1 cellular context compared by ENCODE assay signal in the genomic region with DNA sequence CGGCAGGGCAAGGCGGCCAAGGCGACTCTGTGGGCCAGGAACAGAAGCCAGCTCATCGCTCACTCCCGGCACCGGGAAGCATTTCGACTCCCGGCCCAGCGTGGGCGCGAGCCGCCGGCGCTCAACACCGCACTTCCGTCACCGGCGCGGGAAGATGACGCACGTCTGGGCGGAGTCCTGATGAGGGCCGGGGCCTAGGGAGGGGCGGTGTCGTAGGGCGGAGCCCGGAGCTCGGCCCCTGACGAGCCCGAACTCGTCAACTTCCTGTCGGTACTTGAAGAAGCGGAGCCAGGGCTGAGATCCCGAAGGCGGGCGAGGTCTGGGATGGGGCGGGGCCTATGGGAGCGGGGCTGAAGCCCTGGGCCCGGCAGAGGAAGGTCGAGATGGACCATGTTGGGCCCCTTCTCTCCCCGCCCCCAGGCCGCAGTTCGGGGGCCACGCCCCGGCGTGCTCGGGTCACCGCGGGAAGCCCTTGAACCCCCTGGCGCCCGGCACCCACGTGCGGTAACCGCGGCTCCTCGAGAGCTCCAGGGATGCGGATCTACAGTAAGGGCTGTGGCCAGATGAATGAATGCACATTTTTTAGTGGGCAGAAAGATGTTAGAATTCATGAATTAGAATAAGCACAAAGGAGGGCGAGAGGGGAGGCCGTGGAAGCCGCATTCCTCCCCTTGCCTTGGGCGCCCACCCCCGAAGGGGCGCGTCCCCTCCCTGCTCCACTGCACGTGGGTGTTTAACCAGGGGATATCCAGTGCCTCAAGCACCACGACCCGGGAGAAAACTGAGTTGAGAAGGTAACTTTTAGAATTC.
TF ChIP-seq lines count a peak whose summit lies in the region.

A gene with protein sequence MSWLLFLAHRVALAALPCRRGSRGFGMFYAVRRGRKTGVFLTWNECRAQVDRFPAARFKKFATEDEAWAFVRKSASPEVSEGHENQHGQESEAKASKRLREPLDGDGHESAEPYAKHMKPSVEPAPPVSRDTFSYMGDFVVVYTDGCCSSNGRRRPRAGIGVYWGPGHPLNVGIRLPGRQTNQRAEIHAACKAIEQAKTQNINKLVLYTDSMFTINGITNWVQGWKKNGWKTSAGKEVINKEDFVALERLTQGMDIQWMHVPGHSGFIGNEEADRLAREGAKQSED (minus strand): TSS at position 129 of the 810 bp plus-strand sequence. CDS start 73 bp downstream, at position 56.

TF ChIP-seq in K562, 482 proteins besides CTCF, POLR2A, EP300 and RAD21 (continued from another document and continues in another):
- TF ChIP-seq, protein P1, sequence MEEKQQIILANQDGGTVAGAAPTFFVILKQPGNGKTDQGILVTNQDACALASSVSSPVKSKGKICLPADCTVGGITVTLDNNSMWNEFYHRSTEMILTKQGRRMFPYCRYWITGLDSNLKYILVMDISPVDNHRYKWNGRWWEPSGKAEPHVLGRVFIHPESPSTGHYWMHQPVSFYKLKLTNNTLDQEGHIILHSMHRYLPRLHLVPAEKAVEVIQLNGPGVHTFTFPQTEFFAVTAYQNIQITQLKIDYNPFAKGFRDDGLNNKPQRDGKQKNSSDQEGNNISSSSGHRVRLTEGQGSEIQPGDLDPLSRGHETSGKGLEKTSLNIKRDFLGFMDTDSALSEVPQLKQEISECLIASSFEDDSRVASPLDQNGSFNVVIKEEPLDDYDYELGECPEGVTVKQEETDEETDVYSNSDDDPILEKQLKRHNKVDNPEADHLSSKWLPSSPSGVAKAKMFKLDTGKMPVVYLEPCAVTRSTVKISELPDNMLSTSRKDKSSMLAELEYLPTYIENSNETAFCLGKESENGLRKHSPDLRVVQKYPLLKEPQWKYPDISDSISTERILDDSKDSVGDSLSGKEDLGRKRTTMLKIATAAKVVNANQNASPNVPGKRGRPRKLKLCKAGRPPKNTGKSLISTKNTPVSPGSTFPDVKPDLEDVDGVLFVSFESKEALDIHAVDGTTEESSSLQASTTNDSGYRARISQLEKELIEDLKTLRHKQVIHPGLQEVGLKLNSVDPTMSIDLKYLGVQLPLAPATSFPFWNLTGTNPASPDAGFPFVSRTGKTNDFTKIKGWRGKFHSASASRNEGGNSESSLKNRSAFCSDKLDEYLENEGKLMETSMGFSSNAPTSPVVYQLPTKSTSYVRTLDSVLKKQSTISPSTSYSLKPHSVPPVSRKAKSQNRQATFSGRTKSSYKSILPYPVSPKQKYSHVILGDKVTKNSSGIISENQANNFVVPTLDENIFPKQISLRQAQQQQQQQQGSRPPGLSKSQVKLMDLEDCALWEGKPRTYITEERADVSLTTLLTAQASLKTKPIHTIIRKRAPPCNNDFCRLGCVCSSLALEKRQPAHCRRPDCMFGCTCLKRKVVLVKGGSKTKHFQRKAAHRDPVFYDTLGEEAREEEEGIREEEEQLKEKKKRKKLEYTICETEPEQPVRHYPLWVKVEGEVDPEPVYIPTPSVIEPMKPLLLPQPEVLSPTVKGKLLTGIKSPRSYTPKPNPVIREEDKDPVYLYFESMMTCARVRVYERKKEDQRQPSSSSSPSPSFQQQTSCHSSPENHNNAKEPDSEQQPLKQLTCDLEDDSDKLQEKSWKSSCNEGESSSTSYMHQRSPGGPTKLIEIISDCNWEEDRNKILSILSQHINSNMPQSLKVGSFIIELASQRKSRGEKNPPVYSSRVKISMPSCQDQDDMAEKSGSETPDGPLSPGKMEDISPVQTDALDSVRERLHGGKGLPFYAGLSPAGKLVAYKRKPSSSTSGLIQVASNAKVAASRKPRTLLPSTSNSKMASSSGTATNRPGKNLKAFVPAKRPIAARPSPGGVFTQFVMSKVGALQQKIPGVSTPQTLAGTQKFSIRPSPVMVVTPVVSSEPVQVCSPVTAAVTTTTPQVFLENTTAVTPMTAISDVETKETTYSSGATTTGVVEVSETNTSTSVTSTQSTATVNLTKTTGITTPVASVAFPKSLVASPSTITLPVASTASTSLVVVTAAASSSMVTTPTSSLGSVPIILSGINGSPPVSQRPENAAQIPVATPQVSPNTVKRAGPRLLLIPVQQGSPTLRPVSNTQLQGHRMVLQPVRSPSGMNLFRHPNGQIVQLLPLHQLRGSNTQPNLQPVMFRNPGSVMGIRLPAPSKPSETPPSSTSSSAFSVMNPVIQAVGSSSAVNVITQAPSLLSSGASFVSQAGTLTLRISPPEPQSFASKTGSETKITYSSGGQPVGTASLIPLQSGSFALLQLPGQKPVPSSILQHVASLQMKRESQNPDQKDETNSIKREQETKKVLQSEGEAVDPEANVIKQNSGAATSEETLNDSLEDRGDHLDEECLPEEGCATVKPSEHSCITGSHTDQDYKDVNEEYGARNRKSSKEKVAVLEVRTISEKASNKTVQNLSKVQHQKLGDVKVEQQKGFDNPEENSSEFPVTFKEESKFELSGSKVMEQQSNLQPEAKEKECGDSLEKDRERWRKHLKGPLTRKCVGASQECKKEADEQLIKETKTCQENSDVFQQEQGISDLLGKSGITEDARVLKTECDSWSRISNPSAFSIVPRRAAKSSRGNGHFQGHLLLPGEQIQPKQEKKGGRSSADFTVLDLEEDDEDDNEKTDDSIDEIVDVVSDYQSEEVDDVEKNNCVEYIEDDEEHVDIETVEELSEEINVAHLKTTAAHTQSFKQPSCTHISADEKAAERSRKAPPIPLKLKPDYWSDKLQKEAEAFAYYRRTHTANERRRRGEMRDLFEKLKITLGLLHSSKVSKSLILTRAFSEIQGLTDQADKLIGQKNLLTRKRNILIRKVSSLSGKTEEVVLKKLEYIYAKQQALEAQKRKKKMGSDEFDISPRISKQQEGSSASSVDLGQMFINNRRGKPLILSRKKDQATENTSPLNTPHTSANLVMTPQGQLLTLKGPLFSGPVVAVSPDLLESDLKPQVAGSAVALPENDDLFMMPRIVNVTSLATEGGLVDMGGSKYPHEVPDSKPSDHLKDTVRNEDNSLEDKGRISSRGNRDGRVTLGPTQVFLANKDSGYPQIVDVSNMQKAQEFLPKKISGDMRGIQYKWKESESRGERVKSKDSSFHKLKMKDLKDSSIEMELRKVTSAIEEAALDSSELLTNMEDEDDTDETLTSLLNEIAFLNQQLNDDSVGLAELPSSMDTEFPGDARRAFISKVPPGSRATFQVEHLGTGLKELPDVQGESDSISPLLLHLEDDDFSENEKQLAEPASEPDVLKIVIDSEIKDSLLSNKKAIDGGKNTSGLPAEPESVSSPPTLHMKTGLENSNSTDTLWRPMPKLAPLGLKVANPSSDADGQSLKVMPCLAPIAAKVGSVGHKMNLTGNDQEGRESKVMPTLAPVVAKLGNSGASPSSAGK (IDR thresholded peaks at IDR 0.05) = peak; percentile 98
- no peak for TF ChIP-seq ZBTB17 (CRISPR knock-in tag; IDR thresholded peaks at IDR 0.05)
- TF ChIP-seq NCOA1 (IDR thresholded peaks at IDR 0.05; ENCODE audit: low read depth) = no peak; the same call in none of the 2 replicates
- peak; percentile 82 for TF ChIP-seq HCFC1 (IDR thresholded peaks at IDR 0.05; ENCODE audit: low read depth, low read length)
- no peak for TF ChIP-seq TSC22D4 (tag; IDR thresholded peaks at IDR 0.05)
- no peak for TF ChIP-seq ZNF23 (CRISPR knock-in tag; IDR thresholded peaks at IDR 0.05)
- no peak for TF ChIP-seq CAMTA2 (CRISPR knock-in tag; conservative IDR thresholded peaks at IDR 0.05)
- TF ChIP-seq MTA2 (IDR thresholded peaks at IDR 0.05; ENCODE audit: low read depth) = no peak
- no peak for TF ChIP-seq RFX1 (IDR thresholded peaks at IDR 0.05)
- TF ChIP-seq STAG1 (CRISPR knock-in tag; IDR thresholded peaks at IDR 0.05; ENCODE audit: borderline replicate concordance) = no peak
- TF ChIP-seq, protein P2, sequence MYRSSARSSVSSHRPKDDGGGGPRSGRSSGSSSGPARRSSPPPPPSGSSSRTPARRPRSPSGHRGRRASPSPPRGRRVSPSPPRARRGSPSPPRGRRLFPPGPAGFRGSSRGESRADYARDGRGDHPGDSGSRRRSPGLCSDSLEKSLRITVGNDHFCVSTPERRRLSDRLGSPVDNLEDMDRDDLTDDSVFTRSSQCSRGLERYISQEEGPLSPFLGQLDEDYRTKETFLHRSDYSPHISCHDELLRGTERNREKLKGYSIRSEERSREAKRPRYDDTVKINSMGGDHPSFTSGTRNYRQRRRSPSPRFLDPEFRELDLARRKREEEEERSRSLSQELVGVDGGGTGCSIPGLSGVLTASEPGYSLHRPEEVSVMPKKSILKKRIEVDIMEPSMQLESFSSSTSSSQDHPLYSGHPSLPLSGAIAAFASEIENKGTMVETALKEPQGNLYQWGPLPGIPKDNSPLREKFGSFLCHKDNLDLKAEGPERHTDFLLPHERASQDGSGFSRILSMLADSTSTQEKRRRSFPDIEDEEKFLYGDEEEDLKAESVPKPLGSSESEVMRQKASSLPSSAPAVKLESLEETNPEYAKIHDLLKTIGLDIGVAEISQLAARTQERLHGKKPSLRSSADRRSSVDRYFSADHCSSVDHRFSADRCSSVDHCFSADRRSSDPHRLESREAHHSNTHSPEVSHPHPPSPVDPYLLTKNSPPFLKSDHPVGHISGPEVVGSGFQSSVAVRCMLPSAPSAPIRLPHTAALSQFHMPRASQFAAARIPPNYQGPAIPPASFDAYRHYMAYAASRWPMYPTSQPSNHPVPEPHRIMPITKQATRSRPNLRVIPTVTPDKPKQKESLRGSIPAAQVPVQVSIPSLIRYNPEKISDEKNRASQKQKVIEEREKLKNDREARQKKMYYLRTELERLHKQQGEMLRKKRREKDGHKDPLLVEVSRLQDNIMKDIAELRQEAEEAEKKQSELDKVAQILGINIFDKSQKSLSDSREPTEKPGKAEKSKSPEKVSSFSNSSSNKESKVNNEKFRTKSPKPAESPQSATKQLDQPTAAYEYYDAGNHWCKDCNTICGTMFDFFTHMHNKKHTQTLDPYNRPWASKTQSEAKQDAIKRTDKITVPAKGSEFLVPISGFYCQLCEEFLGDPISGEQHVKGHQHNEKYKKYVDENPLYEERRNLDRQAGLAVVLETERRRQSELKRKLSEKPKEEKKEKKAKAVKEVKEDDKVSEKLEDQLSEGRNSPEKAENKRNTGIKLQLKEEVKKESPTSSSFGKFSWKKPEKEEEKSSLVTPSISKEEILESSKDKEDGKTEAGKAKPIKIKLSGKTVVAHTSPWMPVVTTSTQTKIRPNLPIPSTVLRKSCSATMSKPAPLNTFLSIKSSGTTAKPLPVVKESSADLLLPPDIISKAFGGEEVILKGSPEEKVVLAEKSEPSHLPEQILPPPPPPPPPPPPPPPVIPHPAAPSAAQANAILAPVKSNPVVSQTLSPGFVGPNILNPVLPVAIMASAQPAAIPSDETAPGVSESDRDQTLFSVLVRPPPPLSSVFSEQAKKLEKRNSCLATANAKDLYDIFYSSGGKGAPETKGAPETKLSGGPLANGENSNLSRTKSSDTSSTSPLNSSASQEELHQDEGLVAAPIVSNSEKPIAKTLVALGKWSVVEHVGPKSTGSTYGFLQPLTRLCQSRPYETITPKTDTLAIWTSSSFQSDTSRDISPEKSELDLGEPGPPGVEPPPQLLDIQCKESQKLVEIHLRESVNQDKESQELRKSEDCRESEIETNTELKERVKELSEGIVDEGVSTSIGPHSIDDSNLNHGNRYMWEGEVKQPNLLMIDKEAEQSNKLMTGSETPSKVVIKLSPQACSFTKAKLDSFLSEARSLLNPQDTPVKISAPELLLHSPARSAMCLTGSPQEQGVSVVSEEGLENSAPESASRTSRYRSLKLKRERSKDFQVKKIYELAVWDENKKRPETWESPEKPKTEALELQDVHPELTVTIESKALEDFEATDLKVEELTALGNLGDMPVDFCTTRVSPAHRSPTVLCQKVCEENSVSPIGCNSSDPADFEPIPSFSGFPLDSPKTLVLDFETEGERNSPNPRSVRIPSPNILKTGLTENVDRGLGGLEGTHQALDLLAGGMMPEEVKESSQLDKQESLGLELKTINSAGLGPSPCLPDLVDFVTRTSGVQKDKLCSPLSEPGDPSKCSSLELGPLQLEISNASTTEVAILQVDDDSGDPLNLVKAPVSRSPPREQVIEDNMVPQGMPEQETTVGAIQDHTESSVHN (IDR thresholded peaks at IDR 0.05; ENCODE audit: borderline replicate concordance in 1 of 2, low read depth in 1 of 2) = no peak
- TF ChIP-seq SMAD4 (CRISPR knock-in tag; conservative IDR thresholded peaks at IDR 0.05) = no peak
- TF ChIP-seq, protein P3, sequence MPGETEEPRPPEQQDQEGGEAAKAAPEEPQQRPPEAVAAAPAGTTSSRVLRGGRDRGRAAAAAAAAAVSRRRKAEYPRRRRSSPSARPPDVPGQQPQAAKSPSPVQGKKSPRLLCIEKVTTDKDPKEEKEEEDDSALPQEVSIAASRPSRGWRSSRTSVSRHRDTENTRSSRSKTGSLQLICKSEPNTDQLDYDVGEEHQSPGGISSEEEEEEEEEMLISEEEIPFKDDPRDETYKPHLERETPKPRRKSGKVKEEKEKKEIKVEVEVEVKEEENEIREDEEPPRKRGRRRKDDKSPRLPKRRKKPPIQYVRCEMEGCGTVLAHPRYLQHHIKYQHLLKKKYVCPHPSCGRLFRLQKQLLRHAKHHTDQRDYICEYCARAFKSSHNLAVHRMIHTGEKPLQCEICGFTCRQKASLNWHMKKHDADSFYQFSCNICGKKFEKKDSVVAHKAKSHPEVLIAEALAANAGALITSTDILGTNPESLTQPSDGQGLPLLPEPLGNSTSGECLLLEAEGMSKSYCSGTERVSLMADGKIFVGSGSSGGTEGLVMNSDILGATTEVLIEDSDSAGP (CRISPR knock-in tag; IDR thresholded peaks at IDR 0.05) = no peak
- no peak for TF ChIP-seq ZSCAN29 (IDR thresholded peaks at IDR 0.05)
- TF ChIP-seq ARHGAP35 (IDR thresholded peaks at IDR 0.05; ENCODE audit: partially characterized antibody) = no peak
- TF ChIP-seq RFX5 (IDR thresholded peaks at IDR 0.05; ENCODE audit: low read depth, low read length) = no peak
- no peak for TF ChIP-seq SLC30A9 (CRISPR knock-in tag; IDR thresholded peaks at IDR 0.05)
- no peak for TF ChIP-seq MCM7 (IDR thresholded peaks at IDR 0.05)
- 0 out of 2 replicates have a peak, but pooled peaks have one; percentile 8 for TF ChIP-seq NFE2 (IDR thresholded peaks at IDR 0.05; ENCODE audit: low read depth)
- TF ChIP-seq ZNF830 (CRISPR knock-in tag; IDR thresholded peaks at IDR 0.05) = no peak
- TF ChIP-seq, protein P4, sequence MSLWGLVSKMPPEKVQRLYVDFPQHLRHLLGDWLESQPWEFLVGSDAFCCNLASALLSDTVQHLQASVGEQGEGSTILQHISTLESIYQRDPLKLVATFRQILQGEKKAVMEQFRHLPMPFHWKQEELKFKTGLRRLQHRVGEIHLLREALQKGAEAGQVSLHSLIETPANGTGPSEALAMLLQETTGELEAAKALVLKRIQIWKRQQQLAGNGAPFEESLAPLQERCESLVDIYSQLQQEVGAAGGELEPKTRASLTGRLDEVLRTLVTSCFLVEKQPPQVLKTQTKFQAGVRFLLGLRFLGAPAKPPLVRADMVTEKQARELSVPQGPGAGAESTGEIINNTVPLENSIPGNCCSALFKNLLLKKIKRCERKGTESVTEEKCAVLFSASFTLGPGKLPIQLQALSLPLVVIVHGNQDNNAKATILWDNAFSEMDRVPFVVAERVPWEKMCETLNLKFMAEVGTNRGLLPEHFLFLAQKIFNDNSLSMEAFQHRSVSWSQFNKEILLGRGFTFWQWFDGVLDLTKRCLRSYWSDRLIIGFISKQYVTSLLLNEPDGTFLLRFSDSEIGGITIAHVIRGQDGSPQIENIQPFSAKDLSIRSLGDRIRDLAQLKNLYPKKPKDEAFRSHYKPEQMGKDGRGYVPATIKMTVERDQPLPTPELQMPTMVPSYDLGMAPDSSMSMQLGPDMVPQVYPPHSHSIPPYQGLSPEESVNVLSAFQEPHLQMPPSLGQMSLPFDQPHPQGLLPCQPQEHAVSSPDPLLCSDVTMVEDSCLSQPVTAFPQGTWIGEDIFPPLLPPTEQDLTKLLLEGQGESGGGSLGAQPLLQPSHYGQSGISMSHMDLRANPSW (CRISPR knock-in tag; IDR thresholded peaks at IDR 0.05) = no peak
- TF ChIP-seq PTRF (tag; IDR thresholded peaks at IDR 0.05) = no peak
- no peak for TF ChIP-seq NCOA2 (IDR thresholded peaks at IDR 0.05; ENCODE audit: partially characterized antibody in 2 of 2)
- peak; percentile 73 for TF ChIP-seq ETV5 (CRISPR knock-in tag; IDR thresholded peaks at IDR 0.05; ENCODE audit: low read depth)
- no peak for TF ChIP-seq PURB (CRISPR knock-in tag; IDR thresholded peaks at IDR 0.05; ENCODE audit: low read depth)
- TF ChIP-seq SMAD3 (CRISPR knock-in tag; conservative IDR thresholded peaks at IDR 0.05) = no peak; the same call in 1 of the 2 replicates
